In the genomic region with DNA sequence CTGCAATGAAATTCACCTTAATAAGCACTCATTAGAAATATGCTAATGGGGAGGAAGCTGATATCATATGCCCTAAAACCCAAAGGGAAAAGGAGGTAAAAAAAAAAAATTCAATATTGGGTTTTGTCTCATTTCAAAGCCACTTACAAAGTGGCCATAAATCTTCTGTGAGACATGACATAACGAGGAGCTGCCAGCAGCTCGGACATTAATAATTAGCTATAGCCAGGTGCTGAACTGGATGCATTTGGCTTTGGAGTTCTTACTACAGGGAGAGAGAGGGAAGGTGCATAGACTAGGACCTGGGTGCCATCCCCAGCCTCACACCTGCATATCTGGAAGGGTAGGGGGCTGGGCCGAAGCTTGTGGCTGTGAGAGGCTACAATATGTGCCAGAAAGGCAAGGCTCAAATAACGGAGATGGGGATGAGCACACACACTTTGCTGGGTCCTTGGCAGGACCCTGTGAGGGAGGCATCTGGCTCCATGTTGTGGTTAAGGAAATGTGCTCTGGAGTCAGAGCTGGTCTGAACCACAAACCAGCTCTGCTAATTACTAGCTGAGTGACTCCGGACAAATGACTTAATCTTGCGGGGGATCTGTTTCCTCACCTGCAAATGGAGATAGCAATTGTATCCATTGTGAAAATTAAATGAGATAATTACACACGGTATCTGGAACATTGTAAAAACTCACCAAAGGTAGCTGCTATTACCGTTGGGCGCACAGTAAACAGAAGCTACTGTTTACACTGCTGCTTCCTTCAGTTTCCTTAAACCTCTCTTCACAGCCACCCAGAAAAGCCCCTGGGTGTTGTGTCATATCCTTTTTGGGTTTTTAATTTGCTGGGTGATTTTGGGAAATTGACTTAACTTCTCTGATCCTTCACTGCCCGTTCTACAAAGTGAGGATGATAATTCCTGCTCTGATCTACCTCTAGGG, we compare ENCODE assay signal across 13 cellular contexts.
DNase-seq lines count a peak whose midpoint lies in the region; ATAC-seq and TF ChIP-seq lines count a peak whose summit lies in the region.
"Had no signal": no experiment of that assay in that cellular context is flagged by ENCODE, and none has a peak within 500 bp of the region (broad histone marks: within the 10 kb centered on the region; RNA-seq: fewer than 3 reads in every experiment).

No MANE protein-coding gene starts in this region.

- no peak overlapping the region for H3K9ac ChIP-seq in SU-DHL-6 (ENCODE audit: low read length)

- peaks cover 19% of the 10 kb centered on the region for H3K27me3 Mint-ChIP-seq in activated naive CD4-positive, alpha-beta T cell treated with anti-CD3 and anti-CD28 coated beads, Interleukin-2, amount 10 ng/mL, durations not matched to agents 7 days and 5 days

- H3K27ac Mint-ChIP-seq in activated naive CD4-positive, alpha-beta T cell treated with anti-CD3 and anti-CD28 coated beads, Interleukin-2, amount 10 ng/mL, durations not matched to agents 7 days and 5 days = no peak overlapping the region

- H3K9me3 ChIP-seq in SU-DHL-6 (ENCODE audit: insufficient read depth, low read length) (no peaks in the 10 kb centered on the region), osteoblast (ENCODE audit: low read depth, low read length) (no peaks in the 10 kb centered on the region)
- H3K9me3 ChIP-seq: SJSA1, spleen, thyroid gland had no signal

- no peak overlapping the region for H3K4me2 ChIP-seq in SU-DHL-6 (ENCODE audit: low read depth, low read length, poor library complexity, severe bottlenecking)
- H3K4me2 ChIP-seq in osteoblast (ENCODE audit: insufficient read depth, low read length) = no peak overlapping the region

- no peak for ATAC-seq in GM18520 (IDR thresholded peaks at IDR 0.05; ENCODE audit: unreplicated experiment)
- ATAC-seq in left cardiac atrium = no peak
- ATAC-seq: HCT116 had no signal

- H3K4me1 Mint-ChIP-seq in activated naive CD4-positive, alpha-beta T cell treated with anti-CD3 and anti-CD28 coated beads, Interleukin-2, amount 10 ng/mL, durations not matched to agents 7 days and 5 days = peaks cover 4% of the 10 kb centered on the region

- H3K27me3 ChIP-seq in SU-DHL-6 (ENCODE audit: low read length) (no peaks in the 10 kb centered on the region), osteoblast (ENCODE audit: insufficient read depth, low read length) (peaks cover 39% of the 10 kb centered on the region)
- H3K27me3 ChIP-seq: thyroid gland had no signal

- H3K4me3 ChIP-seq in SU-DHL-6 (ENCODE audit: insufficient read depth, low read length, poor library complexity, severe bottlenecking) = no peak overlapping the region
- no peak overlapping the region for H3K4me3 ChIP-seq in osteoblast (ENCODE audit: insufficient read depth, low read length)
- H3K4me3 ChIP-seq: SJSA1, spleen, thyroid gland had no signal

- peaks cover 34% of the 10 kb centered on the region for H3F3A ChIP-seq in SU-DHL-6 (ENCODE audit: insufficient read depth)

- H3K27ac ChIP-seq in SU-DHL-6 (ENCODE audit: low read depth, low read length) (peak overlapping the region; percentile 20; the same call in 1 of the 2 replicates), osteoblast (ENCODE audit: low read depth, low read length) (no peak overlapping the region)
- H3K27ac ChIP-seq: brain microvascular endothelial cell, SJSA1, spleen, thyroid gland had no signal

- H4K20me1 ChIP-seq in SU-DHL-6 (ENCODE audit: low read depth, low read length) = peaks cover 11% of the 10 kb centered on the region; the same call in 1 of the 2 replicates
- no peaks in the 10 kb centered on the region for H4K20me1 ChIP-seq in osteoblast (ENCODE audit: insufficient read depth, low read length)

- intact Hi-C loops in left cardiac atrium (cut with DNase I) = loop anchor here in 1 of 2 donors (10.0 kb wide), 1 partner anchor 161 kb away; no protein-coding TSS in a partner anchor

- no peak overlapping the region for H3K4me3 Mint-ChIP-seq in activated naive CD4-positive, alpha-beta T cell treated with anti-CD3 and anti-CD28 coated beads, Interleukin-2, amount 10 ng/mL, durations not matched to agents 7 days and 5 days

- H3K36me3 Mint-ChIP-seq in activated naive CD4-positive, alpha-beta T cell treated with anti-CD3 and anti-CD28 coated beads, Interleukin-2, amount 10 ng/mL, durations not matched to agents 7 days and 5 days = no peaks in the 10 kb centered on the region

- H2AFZ ChIP-seq in SU-DHL-6 (ENCODE audit: low read depth, low read length, severe bottlenecking) = no peak overlapping the region
- H2AFZ ChIP-seq in osteoblast (ENCODE audit: low read length) = no peak overlapping the region

- DNase-seq in DMS153 (lab: John Stamatoyannopoulos, UW) (peak; percentile 63), DMS153 treated with DMSO at 0.1 percent for 48 hours (lab: John Stamatoyannopoulos, UW; ENCODE audit: unreplicated experiment) (no peak), NCI-H2081 treated with DMSO at 0.1 percent for 48 hours (lab: John Stamatoyannopoulos, UW) (peak; percentile 94), osteoblast (ENCODE audit: insufficient read length, low spot score, missing footprints) (peak; percentile 53), left cardiac atrium (no peak)
- no peak for DNase-seq in activated naive CD4-positive, alpha-beta T cell treated with anti-CD3 and anti-CD28 coated beads, Interleukin-2, amount 10 ng/mL, durations not matched to agents 7 days and 5 days
- DNase-seq: brain microvascular endothelial cell, spleen, thyroid gland had no signal

- CTCF ChIA-PET in activated naive CD4-positive, alpha-beta T cell treated with anti-CD3 and anti-CD28 coated beads, Interleukin-2, amount 10 ng/mL, durations not matched to agents 7 days and 5 days (lab: Charles Lee) = no interaction called here

- peaks cover 8% of the 10 kb centered on the region; the same call in 1 of the 2 replicates for H3K36me3 ChIP-seq in SU-DHL-6 (ENCODE audit: low read length)
- H3K36me3 ChIP-seq in osteoblast (ENCODE audit: insufficient read depth, low read length) = no peaks in the 10 kb centered on the region
- H3K36me3 ChIP-seq: brain microvascular endothelial cell, SJSA1, spleen, thyroid gland had no signal

- no peaks in the 10 kb centered on the region for H3K4me1 ChIP-seq in osteoblast (ENCODE audit: insufficient read depth, low read length)
- H3K4me1 ChIP-seq: SJSA1, spleen, thyroid gland had no signal

- H3K79me2 ChIP-seq in SU-DHL-6 (ENCODE audit: insufficient read depth, low read length) (peaks cover 64% of the 10 kb centered on the region), osteoblast (ENCODE audit: insufficient read depth, low read length) (no peaks in the 10 kb centered on the region)

- no peaks in the 10 kb centered on the region for H3K9me2 ChIP-seq in SU-DHL-6 (replicated peaks; ENCODE audit: insufficient read depth, low read length)

- no peak for TF ChIP-seq CTCF in SU-DHL-6 (IDR thresholded peaks at IDR 0.05; ENCODE audit: insufficient read depth, low read length, poor library complexity, severe bottlenecking)
- TF ChIP-seq CTCF in osteoblast (IDR thresholded peaks at IDR 0.05; ENCODE audit: extremely low read depth, low read depth, low read length) = no peak

- no peaks in the 10 kb centered on the region for H3K9me3 Mint-ChIP-seq in activated naive CD4-positive, alpha-beta T cell treated with anti-CD3 and anti-CD28 coated beads, Interleukin-2, amount 10 ng/mL, durations not matched to agents 7 days and 5 days

Comparison
In these comparisons a context has a peak if more than half of its experiments do, and no peak if none do; other contexts are left out.
1. DNase-seq: peak in DMS153 (single experiment), NCI-H2081 treated with DMSO at 0.1 percent for 48 hours (single experiment) and osteoblast (single experiment); none in DMS153 treated with DMSO at 0.1 percent for 48 hours (single experiment), left cardiac atrium (single experiment) and activated naive CD4-positive, alpha-beta T cell treated with anti-CD3 and anti-CD28 coated beads, Interleukin-2, amount 10 ng/mL, durations not matched to agents 7 days and 5 days (single experiment).